ENCODE assay signal across 27 cellular contexts in genomic region chr9:69442486-69442885, GRCh38.
"Had no signal": no experiment of that assay in that cellular context is flagged by ENCODE, and none has a peak within 500 bp of the region (broad histone marks: within the 10 kb centered on the region; RNA-seq: fewer than 3 reads in every experiment).

No MANE protein-coding gene starts in this region.

- H3K4me1 Mint-ChIP-seq: activated naive CD8-positive, alpha-beta T cell treated with anti-CD3 and anti-CD28 coated beads for 36 hours; naive B cell; stimulated activated naive B cell treated with anti-CD40 and anti-IgM and Interleukin-4, amounts not matched to agents 10 μg/mL and 1 μg/mL and 100 μg/mL, for 72 hours had no signal

- ATAC-seq: activated CD4-positive, alpha-beta T cell treated with anti-CD3 and anti-CD28 coated beads for 36 hours; left cardiac atrium; pancreas; upper lobe of right lung had no signal

- H3K27ac ChIP-seq: adrenal gland, ascending aorta, foreskin keratinocyte, heart right ventricle, pancreas, right atrium auricular region, stomach, tibial artery, upper lobe of right lung had no signal

- H3K9me3 ChIP-seq: adrenal gland, ascending aorta, heart right ventricle, pancreas, right atrium auricular region, stomach, tibial artery, upper lobe of right lung had no signal

- H3K4me3 Mint-ChIP-seq: activated CD4-positive, alpha-beta memory T cell treated with anti-CD3 and anti-CD28 coated beads for 36 hours; activated CD4-positive, alpha-beta T cell treated with anti-CD3 and anti-CD28 coated beads for 36 hours; activated naive CD4-positive, alpha-beta T cell treated with anti-CD3 and anti-CD28 coated beads for 36 hours; activated naive CD8-positive, alpha-beta T cell treated with anti-CD3 and anti-CD28 coated beads for 36 hours; activated T-helper 1 cell treated with anti-CD3 and anti-CD28 coated beads, Interleukin-12 subunit alpha, Interleukin-12 subunit beta, Interleukin-2, Interleukin-4 antibody, amounts not matched to agents 30 ng/mL and 10 ng/mL and 1 ng/mL, durations not matched to agents 14 hours and 24 hours and 36 hours; brain; mesothelial cell of epicardium; naive B cell; stimulated activated naive B cell treated with anti-CD40 and anti-IgM and Interleukin-4, amounts not matched to agents 10 μg/mL and 1 μg/mL and 100 μg/mL, for 72 hours had no signal

- H3K27ac Mint-ChIP-seq: activated CD4-positive, alpha-beta memory T cell treated with anti-CD3 and anti-CD28 coated beads for 36 hours; activated CD4-positive, alpha-beta T cell treated with anti-CD3 and anti-CD28 coated beads for 36 hours; activated naive CD4-positive, alpha-beta T cell treated with anti-CD3 and anti-CD28 coated beads for 36 hours; activated naive CD8-positive, alpha-beta T cell treated with anti-CD3 and anti-CD28 coated beads for 36 hours; activated T-helper 1 cell treated with anti-CD3 and anti-CD28 coated beads, Interleukin-12 subunit alpha, Interleukin-12 subunit beta, Interleukin-2, Interleukin-4 antibody, amounts not matched to agents 30 ng/mL and 10 ng/mL and 1 ng/mL, durations not matched to agents 14 hours and 24 hours and 36 hours; mesothelial cell of epicardium; naive B cell; stimulated activated naive B cell treated with anti-CD40 and anti-IgM and Interleukin-4, amounts not matched to agents 10 μg/mL and 1 μg/mL and 100 μg/mL, for 72 hours had no signal

- H3K36me3 Mint-ChIP-seq: activated CD4-positive, alpha-beta memory T cell treated with anti-CD3 and anti-CD28 coated beads for 36 hours; activated naive CD8-positive, alpha-beta T cell treated with anti-CD3 and anti-CD28 coated beads for 36 hours; naive B cell had no signal

- H3K4me1 ChIP-seq: adrenal gland, ascending aorta, foreskin keratinocyte, pancreas, stomach, tibial artery, upper lobe of right lung had no signal

- H3K27me3 ChIP-seq: adrenal gland, ascending aorta, foreskin keratinocyte, heart right ventricle, pancreas, right atrium auricular region, stomach, tibial artery, upper lobe of right lung had no signal

- H3K4me3 ChIP-seq: adrenal gland, ascending aorta, heart right ventricle, pancreas, right atrium auricular region, stomach, tibial artery, upper lobe of right lung had no signal

- H3K9me3 Mint-ChIP-seq: activated CD4-positive, alpha-beta memory T cell treated with anti-CD3 and anti-CD28 coated beads for 36 hours; activated naive CD4-positive, alpha-beta T cell treated with anti-CD3 and anti-CD28 coated beads for 36 hours; activated naive CD8-positive, alpha-beta T cell treated with anti-CD3 and anti-CD28 coated beads for 36 hours; activated T-helper 1 cell treated with anti-CD3 and anti-CD28 coated beads, Interleukin-12 subunit alpha, Interleukin-12 subunit beta, Interleukin-2, Interleukin-4 antibody, amounts not matched to agents 30 ng/mL and 10 ng/mL and 1 ng/mL, durations not matched to agents 14 hours and 24 hours and 36 hours had no signal

- H3K27me3 Mint-ChIP-seq: brain had no signal

- DNase-seq: activated CD4-positive, alpha-beta memory T cell treated with anti-CD3 and anti-CD28 coated beads for 36 hours; activated CD4-positive, alpha-beta T cell treated with anti-CD3 and anti-CD28 coated beads for 36 hours; activated CD4-positive, CD25-positive, alpha-beta regulatory T cell; activated CD8-positive, alpha-beta memory T cell treated with anti-CD3 and anti-CD28 coated beads, Interleukin-2, amount 50 U/mL, for 4 hours; activated effector memory CD4-positive, alpha-beta T cell treated with anti-CD3 and anti-CD28 coated beads, Interleukin-2, amount 50 U/mL, for 16 hours; activated naive CD4-positive, alpha-beta T cell treated with anti-CD3 and anti-CD28 coated beads for 36 hours; activated naive CD8-positive, alpha-beta T cell treated with anti-CD3 and anti-CD28 coated beads for 36 hours; activated T-cell treated with anti-CD3 and anti-CD28 coated beads, Interleukin-2, amount 50 U/mL, for 1 hour; adrenal gland; heart right ventricle; left cardiac atrium; naive B cell; nucleus accumbens; pancreas; stimulated activated CD4-positive, alpha-beta T cell treated with anti-CD3 and anti-CD28 coated beads, Interleukin-15, amount 100 ng/mL, for 24 hours; stimulated activated CD4-positive, alpha-beta T cell treated with anti-CD3 and anti-CD28 coated beads, Interleukin-2, amount 100 ng/mL, for 24 hours; stimulated activated naive B cell treated with anti-CD40 and anti-IgM and Interleukin-4, amounts not matched to agents 10 μg/mL and 1 μg/mL and 100 μg/mL, for 72 hours; stomach; T-helper 1 cell; tibial artery had no signal

- H3K36me3 ChIP-seq: adrenal gland, pancreas, right atrium auricular region, upper lobe of right lung had no signal
